6 cellular contexts compared by ENCODE assay signal in the genomic region with DNA sequence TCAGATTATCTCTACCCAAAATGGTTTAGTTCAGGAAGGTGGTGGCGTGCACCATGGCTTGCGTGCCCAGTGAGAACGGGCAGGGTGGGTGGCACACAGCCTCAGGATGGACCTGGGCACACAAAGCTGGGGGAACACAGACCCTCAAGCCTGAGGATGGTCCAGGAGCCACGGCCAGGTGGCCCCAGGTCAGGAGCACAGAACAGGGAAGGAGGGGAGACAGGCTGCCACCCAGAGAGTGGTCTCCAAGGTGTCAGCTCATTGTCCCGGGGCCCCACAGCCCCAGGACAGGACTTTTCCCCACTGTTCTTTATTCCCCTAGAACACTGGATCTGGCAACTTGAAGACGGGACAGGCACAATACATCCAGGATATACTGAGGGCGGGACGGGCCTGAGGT.
"Had no signal": no experiment of that assay in that cellular context is flagged by ENCODE, and none has a peak within 500 bp of the region (broad histone marks: within the 10 kb centered on the region; RNA-seq: fewer than 3 reads in every experiment).

No MANE protein-coding gene starts in this region.

- H3K9ac ChIP-seq: GM23248 had no signal

- DNase-seq: GM23248, GOT3, H7, IMR-90 had no signal

- H3K36me3 ChIP-seq: HAP-1 had no signal

- H3K4me3 ChIP-seq: GM23248, HAP-1, K562 had no signal

- H3K9me3 ChIP-seq: HAP-1 had no signal

- H3K4me1 ChIP-seq: HAP-1 had no signal

- H2AFZ ChIP-seq: GM23248 had no signal

- H3K27ac ChIP-seq: GM23248 had no signal
